27 cellular contexts compared by ENCODE assay signal in genomic region chr9:90538566-90538965, GRCh38.
"Had no signal": no experiment of that assay in that cellular context is flagged by ENCODE, and none has a peak within 500 bp of the region (broad histone marks: within the 10 kb centered on the region; RNA-seq: fewer than 3 reads in every experiment).

No MANE protein-coding gene starts in this region.

- H3K4me1 Mint-ChIP-seq: stimulated activated effector memory CD8-positive, alpha-beta T cell treated with anti-CD3 and anti-CD28 coated beads, Interleukin-12 subunit alpha, Interleukin-12 subunit beta, amount 100 ng/mL, for 72 hours; stimulated activated memory B cell treated with anti-CD40 and anti-IgM and Interleukin-4, amounts not matched to agents 10 μg/mL and 1 μg/mL and 100 μg/mL, for 72 hours; stimulated activated naive B cell treated with anti-CD40 and anti-IgM and Interleukin-4, amounts not matched to agents 10 μg/mL and 1 μg/mL and 100 μg/mL, for 72 hours; stimulated activated naive CD8-positive, alpha-beta T cell treated with anti-CD3 and anti-CD28 coated beads, Interleukin-15, amount 100 ng/mL, for 72 hours had no signal

- H3K4me3 ChIP-seq: stomach, suprapubic skin, testis, thoracic aorta, thyroid gland, tibial artery, tibial nerve, transverse colon, upper lobe of left lung, upper lobe of right lung, uterus, vagina had no signal

- H3K27me3 Mint-ChIP-seq: type B pancreatic cell had no signal

- H3K9me3 Mint-ChIP-seq: stimulated activated effector memory CD8-positive, alpha-beta T cell treated with anti-CD3 and anti-CD28 coated beads, Interleukin-12 subunit alpha, Interleukin-12 subunit beta, amount 100 ng/mL, for 72 hours; stimulated activated memory B cell treated with anti-CD40 and anti-IgM and Interleukin-4, amounts not matched to agents 10 μg/mL and 1 μg/mL and 100 μg/mL, for 72 hours; stimulated activated naive B cell treated with anti-CD40 and anti-IgM and Interleukin-4, amounts not matched to agents 10 μg/mL and 1 μg/mL and 100 μg/mL, for 72 hours; stimulated activated naive CD8-positive, alpha-beta T cell treated with anti-CD3 and anti-CD28 coated beads, Interleukin-15, amount 100 ng/mL, for 72 hours; stimulated activated naive CD8-positive, alpha-beta T cell treated with anti-CD3 and anti-CD28 coated beads, Interleukin-15, Interleukin-2, amounts not matched to agents 100 ng/mL and 50 ng/mL, for 24 hours; type B pancreatic cell had no signal

- H3K27ac Mint-ChIP-seq: stimulated activated effector memory CD8-positive, alpha-beta T cell treated with anti-CD3 and anti-CD28 coated beads, Interleukin-12 subunit alpha, Interleukin-12 subunit beta, amount 100 ng/mL, for 72 hours; stimulated activated memory B cell treated with anti-CD40 and anti-IgM and Interleukin-4, amounts not matched to agents 10 μg/mL and 1 μg/mL and 100 μg/mL, for 72 hours; stimulated activated naive B cell treated with anti-CD40 and anti-IgM and Interleukin-4, amounts not matched to agents 10 μg/mL and 1 μg/mL and 100 μg/mL, for 72 hours; stimulated activated naive CD8-positive, alpha-beta T cell treated with anti-CD3 and anti-CD28 coated beads, Interleukin-15, amount 100 ng/mL, for 72 hours; stimulated activated naive CD8-positive, alpha-beta T cell treated with anti-CD3 and anti-CD28 coated beads, Interleukin-15, Interleukin-2, amounts not matched to agents 100 ng/mL and 50 ng/mL, for 24 hours; type B pancreatic cell had no signal

- H3K27me3 ChIP-seq: stomach, suprapubic skin, testis, thyroid gland, tibial artery, tibial nerve, upper lobe of left lung, upper lobe of right lung, uterus, vagina had no signal

- DNase-seq: stimulated activated CD4-positive, alpha-beta T cell treated with anti-CD3 and anti-CD28 coated beads, Interleukin-2, amount 100 ng/mL, for 48 hours; stimulated activated CD4-positive, alpha-beta T cell treated with anti-CD3 and anti-CD28 coated beads, Interleukin-4, amount 100 ng/mL, for 1 hour; stimulated activated CD4-positive, alpha-beta T cell treated with anti-CD3 and anti-CD28 coated beads, Interleukin-4, amount 100 ng/mL, for 24 hours; stimulated activated CD4-positive, alpha-beta T cell treated with anti-CD3 and anti-CD28 coated beads, Interleukin-4, amount 100 ng/mL, for 4 hours; stimulated activated CD8-positive, alpha-beta memory T cell treated with anti-CD3 and anti-CD28 coated beads, Interleukin-4, amount 100 ng/mL, for 48 hours; stimulated activated naive B cell treated with anti-CD40 and anti-IgM and Interleukin-4, amounts not matched to agents 10 μg/mL and 1 μg/mL and 100 μg/mL, for 72 hours; stimulated activated naive CD4-positive, alpha-beta T cell; stimulated activated naive CD4-positive, alpha-beta T cell treated with Interleukin-2 at 50 U/mL for 16 hours; stimulated activated naive CD8-positive, alpha-beta T cell treated with anti-CD3 and anti-CD28 coated beads, Interleukin-15, amount 100 ng/mL, for 72 hours; stimulated activated naive CD8-positive, alpha-beta T cell treated with anti-CD3 and anti-CD28 coated beads, Interleukin-15, Interleukin-2, amounts not matched to agents 100 U/mL and 50 U/mL, for 24 hours; stomach; testis; thyroid gland; tibial artery; transverse colon; trophoblast cell; upper lobe of left lung; upper lobe of right lung; uterus had no signal

- H3K36me3 Mint-ChIP-seq: stimulated activated effector memory CD8-positive, alpha-beta T cell treated with anti-CD3 and anti-CD28 coated beads, Interleukin-12 subunit alpha, Interleukin-12 subunit beta, amount 100 ng/mL, for 72 hours; stimulated activated memory B cell treated with anti-CD40 and anti-IgM and Interleukin-4, amounts not matched to agents 10 μg/mL and 1 μg/mL and 100 μg/mL, for 72 hours; stimulated activated naive B cell treated with anti-CD40 and anti-IgM and Interleukin-4, amounts not matched to agents 10 μg/mL and 1 μg/mL and 100 μg/mL, for 72 hours; type B pancreatic cell had no signal

- H3K27ac ChIP-seq: stomach, suprapubic skin, testis, thoracic aorta, thyroid gland, tibial artery, tibial nerve, transverse colon, upper lobe of left lung, upper lobe of right lung, uterus, vagina had no signal

- H3K4me3 Mint-ChIP-seq: stimulated activated effector memory CD8-positive, alpha-beta T cell treated with anti-CD3 and anti-CD28 coated beads, Interleukin-12 subunit alpha, Interleukin-12 subunit beta, amount 100 ng/mL, for 72 hours; stimulated activated memory B cell treated with anti-CD40 and anti-IgM and Interleukin-4, amounts not matched to agents 10 μg/mL and 1 μg/mL and 100 μg/mL, for 72 hours; stimulated activated naive B cell treated with anti-CD40 and anti-IgM and Interleukin-4, amounts not matched to agents 10 μg/mL and 1 μg/mL and 100 μg/mL, for 72 hours; stimulated activated naive CD8-positive, alpha-beta T cell treated with anti-CD3 and anti-CD28 coated beads, Interleukin-15, amount 100 ng/mL, for 72 hours; stimulated activated naive CD8-positive, alpha-beta T cell treated with anti-CD3 and anti-CD28 coated beads, Interleukin-15, Interleukin-2, amounts not matched to agents 100 ng/mL and 50 ng/mL, for 24 hours; type B pancreatic cell had no signal

- H3K36me3 ChIP-seq: stomach, suprapubic skin, thoracic aorta, thyroid gland, tibial artery, tibial nerve, transverse colon, upper lobe of left lung, upper lobe of right lung, uterus, vagina had no signal

- H3K4me1 ChIP-seq: stomach, suprapubic skin, testis, thyroid gland, tibial artery, tibial nerve, transverse colon, upper lobe of left lung, upper lobe of right lung, uterus, vagina had no signal

- ATAC-seq: stimulated activated effector memory CD8-positive, alpha-beta T cell treated with anti-CD3 and anti-CD28 coated beads, Interleukin-12 subunit alpha, Interleukin-12 subunit beta, amount 100 ng/mL, for 72 hours; stimulated activated memory B cell treated with anti-CD40 and anti-IgM and Interleukin-4, amounts not matched to agents 10 μg/mL and 1 μg/mL and 100 μg/mL, for 72 hours; stimulated activated naive B cell treated with anti-CD40 and anti-IgM and Interleukin-4, amounts not matched to agents 10 μg/mL and 1 μg/mL and 100 μg/mL, for 72 hours; stimulated activated naive CD8-positive, alpha-beta T cell treated with anti-CD3 and anti-CD28 coated beads, Interleukin-15, amount 100 ng/mL, for 72 hours; stimulated activated naive CD8-positive, alpha-beta T cell treated with anti-CD3 and anti-CD28 coated beads, Interleukin-15, Interleukin-2, amounts not matched to agents 100 U/mL and 50 U/mL, for 24 hours; upper lobe of right lung had no signal
